Comparison of ENCODE assay signal across 25 cellular contexts in genomic region chr6:99297415-99297814, GRCh38. TPM values are rescaled to one million over a fixed set of nuclear protein-coding genes. Genes with fewer than 3 reads are reported as not detected.
DNase-seq lines count a peak whose midpoint lies in the region; ATAC-seq and TF ChIP-seq lines count a peak whose summit lies in the region.
"Had no signal": no experiment of that assay in that cellular context is flagged by ENCODE, and none has a peak within 500 bp of the region (broad histone marks: within the 10 kb centered on the region; RNA-seq: fewer than 3 reads in every experiment).

No MANE protein-coding gene starts in this region.

- H3K9me3 Mint-ChIP-seq in WTC11: no peaks in the 10 kb centered on the region
- H3K9me3 Mint-ChIP-seq in stimulated activated effector memory CD8-positive, alpha-beta T cell treated with anti-CD3 and anti-CD28 coated beads, Interleukin-12 subunit alpha, Interleukin-12 subunit beta, amount 100 ng/mL, for 72 hours: no peaks in the 10 kb centered on the region
- H3K9me3 Mint-ChIP-seq: CD8-positive, alpha-beta T cell had no signal

- H3K27ac ChIP-seq in left lung: no peak overlapping the region
- H3K27ac ChIP-seq: C4-2B, GM23248, HL-60, PC-9, SJCRH30 had no signal

- H3K27ac Mint-ChIP-seq in WTC11 (peak overlapping the region; percentile 1; the same call in 1 of the 2 replicates), T-helper 17 cell (no peak overlapping the region)
- no peak overlapping the region for H3K27ac Mint-ChIP-seq in stimulated activated effector memory CD8-positive, alpha-beta T cell treated with anti-CD3 and anti-CD28 coated beads, Interleukin-12 subunit alpha, Interleukin-12 subunit beta, amount 100 ng/mL, for 72 hours
- H3K27ac Mint-ChIP-seq: B cell; CD8-positive, alpha-beta T cell had no signal

- POLR2A ChIA-PET in WTC11 (lab: Charles Lee): no interaction called here

- intact Hi-C loops in left lung (cut with DNase I): no loop called here

- H3K9me3 ChIP-seq in left lung: no peaks in the 10 kb centered on the region
- H3K9me3 ChIP-seq in T-helper 17 cell (ENCODE audit: control insufficient read depth, low read length, poor library complexity, severe bottlenecking): no peaks in the 10 kb centered on the region
- H3K9me3 ChIP-seq: Caco-2, SJCRH30 had no signal

- H3K27me3 ChIP-seq in left lung: no peaks in the 10 kb centered on the region
- H3K27me3 ChIP-seq: SJCRH30 had no signal

- DNase-seq in ELR (ENCODE audit: low read depth) (peak; percentile 1), WTC11 (ENCODE audit: low spot score) (no peak), iPS-NIHi7 (ENCODE audit: extremely low spot score) (peak; percentile 25), left lung (no peak), T-helper 17 cell (no peak), NCI-H2196 treated with DMSO at 0.1 percent for 48 hours (lab: John Stamatoyannopoulos, UW; ENCODE audit: unreplicated experiment) (no peak)
- no peak for DNase-seq in stimulated activated effector memory CD8-positive, alpha-beta T cell treated with anti-CD3 and anti-CD28 coated beads, Interleukin-12 subunit alpha, Interleukin-12 subunit beta, amount 100 ng/mL, for 72 hours (ENCODE audit: low spot score in 2 of 2)
- DNase-seq: Caco-2; CD8-positive, alpha-beta T cell; GM23248; Karpas-422; NCI-H1092 treated with DMSO at 0.1 percent for 48 hours; NCI-H1436; NCI-H187; NCI-H446 treated with DMSO at 0.1 percent for 48 hours; NCI-H526; PC-9; SJCRH30 had no signal

- no peaks in the 10 kb centered on the region for H3K4me1 Mint-ChIP-seq in WTC11
- H3K4me1 Mint-ChIP-seq in stimulated activated effector memory CD8-positive, alpha-beta T cell treated with anti-CD3 and anti-CD28 coated beads, Interleukin-12 subunit alpha, Interleukin-12 subunit beta, amount 100 ng/mL, for 72 hours: no peaks in the 10 kb centered on the region
- no peaks in the 10 kb centered on the region for H3K4me1 Mint-ChIP-seq in T-helper 17 cell
- H3K4me1 Mint-ChIP-seq: B cell had no signal

- H3K27me3 Mint-ChIP-seq in WTC11 (ENCODE audit: low read depth): no peaks in the 10 kb centered on the region
- peaks cover 71% of the 10 kb centered on the region for H3K27me3 Mint-ChIP-seq in T-helper 17 cell

- no peak overlapping the region for H3K4me3 ChIP-seq in left lung
- H3K4me3 ChIP-seq: GM23248, PC-9, SJCRH30 had no signal

- no peaks in the 10 kb centered on the region for H3K36me3 ChIP-seq in left lung
- H3K36me3 ChIP-seq: SJCRH30 had no signal

- peak; percentile 90 for ATAC-seq in WTC11
- peak; percentile 48 for ATAC-seq in stimulated activated effector memory CD8-positive, alpha-beta T cell treated with anti-CD3 and anti-CD28 coated beads, Interleukin-12 subunit alpha, Interleukin-12 subunit beta, amount 100 ng/mL, for 72 hours
- no peak for ATAC-seq in left lung
- no peak for ATAC-seq in T-helper 17 cell
- no peak for ATAC-seq in GM19324 (IDR thresholded peaks at IDR 0.05; ENCODE audit: low FRiP score, unreplicated experiment)
- ATAC-seq: CD8-positive, alpha-beta T cell; HCT116; Right ventricle myocardium inferior; SK-N-SH treated with all-trans-retinoic acid at 6 μM for 48 hours had no signal

- H3K4me3 Mint-ChIP-seq in WTC11: no peak overlapping the region
- H3K4me3 Mint-ChIP-seq in stimulated activated effector memory CD8-positive, alpha-beta T cell treated with anti-CD3 and anti-CD28 coated beads, Interleukin-12 subunit alpha, Interleukin-12 subunit beta, amount 100 ng/mL, for 72 hours: no peak overlapping the region
- no peak overlapping the region for H3K4me3 Mint-ChIP-seq in T-helper 17 cell
- H3K4me3 Mint-ChIP-seq: B cell; CD8-positive, alpha-beta T cell had no signal

- TF ChIP-seq CTCF in WTC11 (IDR thresholded peaks at IDR 0.05) (no peak), left lung (IDR thresholded peaks at IDR 0.05) (no peak)

- CTCF ChIA-PET in WTC11 (lab: Charles Lee): interaction anchor here (0.6 to 1.5 kb wide), 6 partner anchors 9 to 33 kb away, joined by 3 to 5 read pairs (median 3); no protein-coding TSS in a partner anchor

- H3K4me1 ChIP-seq in left lung: no peaks in the 10 kb centered on the region
- H3K4me1 ChIP-seq: Caco-2, SJCRH30 had no signal

- H3K36me3 Mint-ChIP-seq in WTC11: no peaks in the 10 kb centered on the region
- no peaks in the 10 kb centered on the region for H3K36me3 Mint-ChIP-seq in stimulated activated effector memory CD8-positive, alpha-beta T cell treated with anti-CD3 and anti-CD28 coated beads, Interleukin-12 subunit alpha, Interleukin-12 subunit beta, amount 100 ng/mL, for 72 hours
- peaks cover 4% of the 10 kb centered on the region for H3K36me3 Mint-ChIP-seq in T-helper 17 cell (ENCODE audit: low read depth)
- H3K36me3 Mint-ChIP-seq: CD8-positive, alpha-beta T cell had no signal

TF ChIP-seq in WTC11, 78 proteins besides CTCF, POLR2A, EP300 and RAD21:
- TF ChIP-seq PRDM15 (CRISPR knock-in tag; IDR thresholded peaks at IDR 0.05): no peak
- TF ChIP-seq PRRX2 (CRISPR knock-in tag; IDR thresholded peaks at IDR 0.05): no peak
- no peak for TF ChIP-seq ZNF281 (CRISPR knock-in tag; IDR thresholded peaks at IDR 0.05)
- TF ChIP-seq ATF1 (CRISPR knock-in tag; IDR thresholded peaks at IDR 0.05): no peak
- no peak for TF ChIP-seq CREM (CRISPR knock-in tag; IDR thresholded peaks at IDR 0.05)
- no peak for TF ChIP-seq ZNF121 (CRISPR knock-in tag; IDR thresholded peaks at IDR 0.05)
- no peak for TF ChIP-seq SOX15 (CRISPR knock-in tag; IDR thresholded peaks at IDR 0.05)
- no peak for TF ChIP-seq ZNF512 (CRISPR knock-in tag; IDR thresholded peaks at IDR 0.05; ENCODE audit: borderline replicate concordance)
- no peak for TF ChIP-seq MYBL2 (CRISPR knock-in tag; IDR thresholded peaks at IDR 0.05)
- no peak for TF ChIP-seq TCF7 (CRISPR knock-in tag; IDR thresholded peaks at IDR 0.05; ENCODE audit: low read depth)
- TF ChIP-seq TEAD1 (CRISPR knock-in tag; IDR thresholded peaks at IDR 0.05): no peak
- TF ChIP-seq SP1 (CRISPR knock-in tag; conservative IDR thresholded peaks at IDR 0.05): no peak
- TF ChIP-seq ZNF317 (CRISPR knock-in tag; IDR thresholded peaks at IDR 0.05; ENCODE audit: borderline replicate concordance, low read depth): no peak

RNA-seq across cellular contexts. Expression of gene FAXC, which starts 52.1 kb away (rescaled TPM):
- 10.2 to 12.9 TPM (median 11.1 TPM) in 3 replicates for total RNA-seq in WTC11 (2021)
- 10 to 100 TPM in 1 of 2 donors, 1 to 10 TPM in 1; 5.2 to 12.4 TPM for total RNA-seq in left lung
- total RNA-seq in T-helper 17 cell: not detected
- total RNA-seq: B cell; CD8-positive, alpha-beta T cell; Right ventricle myocardium inferior had no signal

Comparison
In these comparisons a context has a peak if more than half of its experiments do, and no peak if none do; other contexts are left out.
1. DNase-seq: peak in ELR (single experiment) and iPS-NIHi7 (single experiment); none in WTC11 (single experiment), stimulated activated effector memory CD8-positive, alpha-beta T cell treated with anti-CD3 and anti-CD28 coated beads, Interleukin-12 subunit alpha, Interleukin-12 subunit beta, amount 100 ng/mL, for 72 hours (0 of 2), left lung (0 of 2), T-helper 17 cell (0 of 3) and NCI-H2196 treated with DMSO at 0.1 percent for 48 hours (single experiment).
2. ATAC-seq: peak in WTC11 (single experiment) and stimulated activated effector memory CD8-positive, alpha-beta T cell treated with anti-CD3 and anti-CD28 coated beads, Interleukin-12 subunit alpha, Interleukin-12 subunit beta, amount 100 ng/mL, for 72 hours (single experiment); none in left lung (single experiment), T-helper 17 cell (single experiment) and GM19324 (single experiment).
3. RNA of gene FAXC, which starts 52.1 kb away (total RNA-seq): 10.2 to 12.9 TPM in WTC11 and 5.2 to 12.4 TPM in left lung; not detected in T-helper 17 cell; every median in the first group is over 4 times any median in the second.